Comparison of ENCODE assay signal across 26 cellular contexts in genomic region chr1:179775009-179775408, GRCh38. TPM values are rescaled to one million over a fixed set of nuclear protein-coding genes. Genes with fewer than 3 reads are reported as not detected.
DNase-seq lines count a peak whose midpoint lies in the region; ATAC-seq and TF ChIP-seq lines count a peak whose summit lies in the region.
"Had no signal": no experiment of that assay in that cellular context is flagged by ENCODE, and none has a peak within 500 bp of the region (broad histone marks: within the 10 kb centered on the region; RNA-seq: fewer than 3 reads in every experiment).

No MANE protein-coding gene starts in this region.

- H4K91ac ChIP-seq in neuronal stem cell (ENCODE audit: low read depth, low read length, poor library complexity) = no peak overlapping the region

- H3K79me1 ChIP-seq in neuronal stem cell (ENCODE audit: low read depth, low read length) = no peaks in the 10 kb centered on the region

- intact Hi-C loops in heart right ventricle (cut with DNase I) = no loop called here

- H4K8ac ChIP-seq in neuronal stem cell (ENCODE audit: low read depth, low read length) = no peak overlapping the region

- WGBS in neuronal stem cell (ENCODE audit: extremely low coverage in 2 of 2, insufficient read length in 2 of 2, insufficient replicate concordance in 1 of 2), 2 donors = no CpG with 5 or more reads among the region's 6 CpGs
- WGBS in heart right ventricle, 2 donors = 91 to 94% methylated on average over 6 of the region's 6 CpGs

- no peak overlapping the region for H3K23ac ChIP-seq in neuronal stem cell (ENCODE audit: low read depth, low read length, poor library complexity)

- no peak overlapping the region for H3K9ac ChIP-seq in neuronal stem cell (ENCODE audit: low read depth, low read length, poor library complexity)

- H2BK12ac ChIP-seq in neuronal stem cell (ENCODE audit: low read length) = no peak overlapping the region

- no peak for TF ChIP-seq CTCF in heart right ventricle (IDR thresholded peaks at IDR 0.05)

- H3K27ac ChIP-seq in neuronal stem cell (replicated peaks; ENCODE audit: low read length) (no peak overlapping the region), heart right ventricle (no peak overlapping the region)
- H3K27ac ChIP-seq: esophagus squamous epithelium, HL-60, SJCRH30, upper lobe of right lung had no signal

- no peak overlapping the region for H2BK120ac ChIP-seq in neuronal stem cell (ENCODE audit: low read depth, low read length)

- no peak for ATAC-seq in heart right ventricle
- ATAC-seq: left cardiac atrium; Panc1; sciatic nerve; stimulated activated naive B cell treated with anti-CD40 and anti-IgM and Interleukin-4, amounts not matched to agents 10 μg/mL and 1 μg/mL and 100 μg/mL, for 72 hours; upper lobe of right lung had no signal

- H2BK15ac ChIP-seq in neuronal stem cell (ENCODE audit: low read length) = no peak overlapping the region

- H2AK5ac ChIP-seq in neuronal stem cell (ENCODE audit: low read depth, low read length) = no peak overlapping the region

- H3K27me3 ChIP-seq in MG63 (no peaks in the 10 kb centered on the region), neuronal stem cell (ENCODE audit: control insufficient read depth in 3 of 3, insufficient read depth in 3 of 3, low read depth in 1 of 3, low read length in 3 of 3) (peaks cover 0 to 3% (median 0%) of the 10 kb centered on the region in 3 experiments), heart right ventricle (no peaks in the 10 kb centered on the region)
- H3K27me3 ChIP-seq: esophagus squamous epithelium, SJCRH30, upper lobe of right lung had no signal

- H3K9me3 ChIP-seq in MG63 (peaks cover 3% of the 10 kb centered on the region), neuronal stem cell (replicated peaks in 1 of 2; ENCODE audit: control insufficient read depth in 2 of 2, insufficient read depth in 1 of 2, low read depth in 1 of 2, low read length in 2 of 2) (no peaks in the 10 kb centered on the region), heart right ventricle (peaks cover 0 to 7% (median 0%) of the 10 kb centered on the region in 11 donors)
- H3K9me3 ChIP-seq: esophagus squamous epithelium, SJCRH30, upper lobe of right lung had no signal

- H3K36me3 ChIP-seq in MG63 (no peaks in the 10 kb centered on the region), neuronal stem cell (replicated peaks in 1 of 2; ENCODE audit: control insufficient read depth in 2 of 2, insufficient read depth in 2 of 2, low read length in 2 of 2) (no peaks in the 10 kb centered on the region), heart right ventricle (no peaks in the 10 kb centered on the region)
- H3K36me3 ChIP-seq: esophagus squamous epithelium, SJCRH30, upper lobe of right lung had no signal

- H2BK5ac ChIP-seq in neuronal stem cell (ENCODE audit: low read length) = no peak overlapping the region

- H3K4me1 ChIP-seq in neuronal stem cell (ENCODE audit: control insufficient read depth in 2 of 2, insufficient read depth in 1 of 2, low read depth in 1 of 2, low read length in 2 of 2) (no peaks in the 10 kb centered on the region), heart right ventricle (peaks cover 0 to 14% (median 4%) of the 10 kb centered on the region in 9 donors)
- H3K4me1 ChIP-seq: esophagus squamous epithelium, SJCRH30 had no signal

- H3K4ac ChIP-seq in neuronal stem cell (ENCODE audit: low read length) = no peak overlapping the region

- peak overlapping the region; percentile 45 for H2AFZ ChIP-seq in neuronal stem cell (ENCODE audit: low read length)

- H3K4me2 ChIP-seq in neuronal stem cell (ENCODE audit: insufficient read depth, low read length, poor library complexity, severe bottlenecking) = no peak overlapping the region

- peak; percentile 62 for DNase-seq in Daoy (ENCODE audit: low read depth)
- DNase-seq in MG63 = peak; percentile 72
- peak; percentile 19 for DNase-seq in RPMI8226
- no peak for DNase-seq in neuronal stem cell (ENCODE audit: low spot score)
- no peak for DNase-seq in cortex of kidney (lab: John Stamatoyannopoulos, UW)
- DNase-seq in heart right ventricle = no peak
- no peak for DNase-seq in NCI-H1417 (lab: John Stamatoyannopoulos, UW)
- DNase-seq: activated CD4-positive, alpha-beta T cell treated with anti-CD3 and anti-CD28 coated beads for 4 hours; activated gamma-delta T cell; activated T-cell treated with anti-CD3 and anti-CD28 coated beads, Interleukin-2, amount 50 U/mL, for 24 hours; Calu3; esophagus squamous epithelium; foreskin melanocyte; Kasumi-1; left cardiac atrium; NCI-H1092 treated with DMSO at 0.1 percent for 48 hours; stimulated activated CD4-positive, alpha-beta T cell treated with anti-CD3 and anti-CD28 coated beads, Interleukin-4, amount 100 ng/mL, for 4 hours; stimulated activated naive B cell treated with anti-CD40 and anti-IgM and Interleukin-4, amounts not matched to agents 10 μg/mL and 1 μg/mL and 100 μg/mL, for 72 hours; T-helper 1 cell; upper lobe of right lung had no signal

- H3K4me3 ChIP-seq in MG63 (peak overlapping the region; percentile 42), neuronal stem cell (ENCODE audit: low read length in 2 of 2) (no peak overlapping the region), heart right ventricle (no peak overlapping the region)
- H3K4me3 ChIP-seq: esophagus squamous epithelium, SJCRH30, upper lobe of right lung had no signal

- no peak overlapping the region for H3K14ac ChIP-seq in neuronal stem cell (ENCODE audit: low read length)

- H3K18ac ChIP-seq in neuronal stem cell (ENCODE audit: low read length) = no peak overlapping the region

RNA-seq across cellular contexts. Expression of gene FAM163A, which starts 31.9 kb away (rescaled TPM):
- 0.06 TPM in 1 of 2 replicates, not detected in the other for total RNA-seq in Daoy (2014; rRNA removed; shearing (Covaris generic))
- total RNA-seq in MG63 (2014; rRNA removed; shearing (Covaris generic); ENCODE audit: low replicate concordance) = not detected in 2 replicates
- polyA plus RNA-seq in neuronal stem cell (2013, experiment 1 of 2) = 0.33 TPM
- polyA plus RNA-seq in neuronal stem cell (2013, experiment 2 of 2) = 0.29 TPM
- under 1 TPM in 6 of 10 donors, not detected in 4; 0.07 to 0.30 (median 0.14) TPM for total RNA-seq in heart right ventricle
- polyA plus RNA-seq in heart right ventricle = under 1 TPM; 0.15 to 0.19 TPM
- total RNA-seq: astrocyte, Calu3, esophagus squamous epithelium, sciatic nerve, SJCRH30, upper lobe of right lung had no signal
- polyA plus RNA-seq: CD14-positive monocyte had no signal

Comparison
In these comparisons a context has a peak if more than half of its experiments do, and no peak if none do; other contexts are left out.
1. DNase-seq: peak in Daoy (single experiment), MG63 (single experiment) and RPMI8226 (single experiment); none in neuronal stem cell (single experiment), cortex of kidney (single experiment), heart right ventricle (0 of 2) and NCI-H1417 (0 of 3).